In the genomic region with DNA sequence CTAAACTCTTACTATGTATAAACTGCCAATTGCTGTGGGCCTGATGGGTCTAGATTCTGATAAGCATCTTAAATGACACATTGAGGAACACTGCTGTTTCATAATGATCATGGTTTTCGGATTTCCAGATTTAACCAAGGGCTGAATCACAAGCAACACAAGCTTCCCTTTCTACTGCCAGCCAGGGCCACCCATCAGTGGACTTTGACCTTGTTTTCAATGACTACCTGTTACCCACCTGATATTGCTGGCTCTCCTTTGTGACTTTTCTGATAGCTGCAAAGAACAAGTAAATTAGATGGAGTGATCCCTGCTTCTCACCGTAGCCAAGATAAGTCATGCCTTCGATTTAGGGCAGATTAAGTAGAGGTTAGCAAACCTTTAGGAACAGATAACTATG, we compare ENCODE assay signal across 30 cellular contexts.
"Had no signal": no experiment of that assay in that cellular context is flagged by ENCODE, and none has a peak within 500 bp of the region (broad histone marks: within the 10 kb centered on the region; RNA-seq: fewer than 3 reads in every experiment).

No MANE protein-coding gene starts in this region.

- H3K27me3 Mint-ChIP-seq: activated CD4-positive, alpha-beta memory T cell treated with anti-CD3 and anti-CD28 coated beads for 36 hours; activated CD8-positive, alpha-beta memory T cell treated with anti-CD3 and anti-CD28 coated beads, Interleukin-2, amount 10 ng/mL, durations not matched to agents 7 days and 5 days; activated naive CD4-positive, alpha-beta T cell treated with anti-CD3 and anti-CD28 coated beads, Interleukin-2, amount 50 U/mL, for 24 hours; activated naive CD8-positive, alpha-beta T cell treated with anti-CD3 and anti-CD28 coated beads for 36 hours; activated naive CD8-positive, alpha-beta T cell treated with anti-CD3 and anti-CD28 coated beads, Interleukin-2, amount 50 U/mL, for 24 hours; T-helper 17 cell had no signal

- ATAC-seq: activated CD4-positive, alpha-beta T cell treated with anti-CD3 and anti-CD28 coated beads for 36 hours; activated CD8-positive, alpha-beta memory T cell treated with anti-CD3 and anti-CD28 coated beads, Interleukin-2, amount 10 ng/mL, durations not matched to agents 7 days and 5 days; activated CD8-positive, alpha-beta T cell treated with anti-CD3 and anti-CD28 coated beads, Interleukin-2, amount 10 ng/mL, durations not matched to agents 7 days and 5 days; activated naive CD8-positive, alpha-beta T cell treated with anti-CD3 and anti-CD28 coated beads, Interleukin-2, amount 50 U/mL, for 24 hours; body of pancreas; esophagus mucosa; T-helper 17 cell had no signal

- H3K4me1 ChIP-seq: adrenal gland, body of pancreas had no signal

- H3K27ac Mint-ChIP-seq: activated CD4-positive, alpha-beta memory T cell treated with anti-CD3 and anti-CD28 coated beads for 36 hours; activated CD4-positive, alpha-beta T cell treated with anti-CD3 and anti-CD28 coated beads for 36 hours; activated CD4-positive, alpha-beta T cell treated with anti-CD3 and anti-CD28 coated beads, Interleukin-2, amount 10 ng/mL, durations not matched to agents 24 days and 14 days; activated CD8-positive, alpha-beta memory T cell treated with anti-CD3 and anti-CD28 coated beads, Interleukin-2, amount 10 ng/mL, durations not matched to agents 7 days and 5 days; activated CD8-positive, alpha-beta T cell treated with anti-CD3 and anti-CD28 coated beads, Interleukin-2, amount 10 ng/mL, durations not matched to agents 7 days and 5 days; activated naive CD4-positive, alpha-beta T cell treated with anti-CD3 and anti-CD28 coated beads for 36 hours; activated naive CD4-positive, alpha-beta T cell treated with anti-CD3 and anti-CD28 coated beads, Interleukin-2, amount 50 U/mL, for 24 hours; activated naive CD8-positive, alpha-beta T cell treated with anti-CD3 and anti-CD28 coated beads for 36 hours; activated naive CD8-positive, alpha-beta T cell treated with anti-CD3 and anti-CD28 coated beads, Interleukin-2, amount 50 U/mL, for 24 hours; activated T-helper 1 cell treated with anti-CD3 and anti-CD28 coated beads, Interleukin-12 subunit alpha, Interleukin-12 subunit beta, Interleukin-2, Interleukin-4 antibody, amounts not matched to agents 30 ng/mL and 10 ng/mL and 1 ng/mL, durations not matched to agents 14 hours and 24 hours and 36 hours; activated T-helper 2 cell treated with anti-CD3 and anti-CD28 coated beads, Interferon-gamma antibody, Interleukin-2, Interleukin-4, amounts not matched to agents 10 μg/mL and 5 μg/mL and 100 μg/mL, durations not matched to agents 14 hours and 24 hours and 36 hours; T-helper 17 cell; T-helper 2 cell treated with Interferon-gamma antibody and Interleukin-4, amounts not matched to agents 5 μg/mL and 100 μg/mL, for 36 hours had no signal

- H3K27ac ChIP-seq: adrenal gland, body of pancreas had no signal

- H3K27me3 ChIP-seq: body of pancreas had no signal

- H3K9me3 Mint-ChIP-seq: activated CD4-positive, alpha-beta memory T cell treated with anti-CD3 and anti-CD28 coated beads for 36 hours; activated CD4-positive, alpha-beta T cell treated with anti-CD3 and anti-CD28 coated beads, Interleukin-2, amount 10 ng/mL, durations not matched to agents 24 days and 14 days; activated naive CD4-positive, alpha-beta T cell treated with anti-CD3 and anti-CD28 coated beads for 36 hours; activated naive CD4-positive, alpha-beta T cell treated with anti-CD3 and anti-CD28 coated beads, Interleukin-2, amount 50 U/mL, for 24 hours; activated naive CD8-positive, alpha-beta T cell treated with anti-CD3 and anti-CD28 coated beads for 36 hours; activated naive CD8-positive, alpha-beta T cell treated with anti-CD3 and anti-CD28 coated beads, Interleukin-2, amount 50 U/mL, for 24 hours; activated T-helper 1 cell treated with anti-CD3 and anti-CD28 coated beads, Interleukin-12 subunit alpha, Interleukin-12 subunit beta, Interleukin-2, Interleukin-4 antibody, amounts not matched to agents 30 ng/mL and 10 ng/mL and 1 ng/mL, durations not matched to agents 14 hours and 24 hours and 36 hours; activated T-helper 2 cell treated with anti-CD3 and anti-CD28 coated beads, Interferon-gamma antibody, Interleukin-2, Interleukin-4, amounts not matched to agents 10 μg/mL and 5 μg/mL and 100 μg/mL, durations not matched to agents 14 hours and 24 hours and 36 hours; T-helper 2 cell treated with Interferon-gamma antibody and Interleukin-4, amounts not matched to agents 5 μg/mL and 100 μg/mL, for 36 hours had no signal

- H3K36me3 ChIP-seq: adrenal gland had no signal

- H3K4me3 Mint-ChIP-seq: activated CD4-positive, alpha-beta memory T cell treated with anti-CD3 and anti-CD28 coated beads for 36 hours; activated CD4-positive, alpha-beta T cell treated with anti-CD3 and anti-CD28 coated beads for 36 hours; activated CD4-positive, alpha-beta T cell treated with anti-CD3 and anti-CD28 coated beads, Interleukin-2, amount 10 ng/mL, durations not matched to agents 24 days and 14 days; activated CD8-positive, alpha-beta memory T cell treated with anti-CD3 and anti-CD28 coated beads, Interleukin-2, amount 10 ng/mL, durations not matched to agents 7 days and 5 days; activated CD8-positive, alpha-beta T cell treated with anti-CD3 and anti-CD28 coated beads, Interleukin-2, amount 10 ng/mL, durations not matched to agents 7 days and 5 days; activated naive CD4-positive, alpha-beta T cell treated with anti-CD3 and anti-CD28 coated beads for 36 hours; activated naive CD4-positive, alpha-beta T cell treated with anti-CD3 and anti-CD28 coated beads, Interleukin-2, amount 50 U/mL, for 24 hours; activated naive CD8-positive, alpha-beta T cell treated with anti-CD3 and anti-CD28 coated beads for 36 hours; activated naive CD8-positive, alpha-beta T cell treated with anti-CD3 and anti-CD28 coated beads, Interleukin-2, amount 50 U/mL, for 24 hours; activated T-helper 1 cell treated with anti-CD3 and anti-CD28 coated beads, Interleukin-12 subunit alpha, Interleukin-12 subunit beta, Interleukin-2, Interleukin-4 antibody, amounts not matched to agents 30 ng/mL and 10 ng/mL and 1 ng/mL, durations not matched to agents 14 hours and 24 hours and 36 hours; T-helper 17 cell; T-helper 2 cell treated with Interferon-gamma antibody and Interleukin-4, amounts not matched to agents 5 μg/mL and 100 μg/mL, for 36 hours had no signal

- H3K4me3 ChIP-seq: adrenal gland, body of pancreas had no signal

- H3K9me3 ChIP-seq: adrenal gland, body of pancreas had no signal

- DNase-seq: activated CD4-positive, alpha-beta memory T cell treated with anti-CD3 and anti-CD28 coated beads for 36 hours; activated CD4-positive, alpha-beta T cell treated with anti-CD3 and anti-CD28 coated beads for 36 hours; activated CD4-positive, alpha-beta T cell treated with anti-CD3 and anti-CD28 coated beads, Interleukin-2, amount 10 ng/mL, durations not matched to agents 24 days and 14 days; activated CD4-positive, CD25-positive, alpha-beta regulatory T cell; activated CD4-positive, CD25-positive, alpha-beta regulatory T cell treated with anti-CD3 and anti-CD28 coated beads, Interleukin-2, amount 50 U/mL, for 72 hours; activated CD8-positive, alpha-beta memory T cell treated with anti-CD3 and anti-CD28 coated beads, Interleukin-2, amount 10 ng/mL, durations not matched to agents 7 days and 5 days; activated CD8-positive, alpha-beta memory T cell treated with anti-CD3 and anti-CD28 coated beads, Interleukin-2, amount 50 U/mL, for 4 hours; activated CD8-positive, alpha-beta T cell treated with anti-CD3 and anti-CD28 coated beads, Interleukin-2, amount 10 ng/mL, durations not matched to agents 7 days and 5 days; activated effector memory CD4-positive, alpha-beta T cell treated with anti-CD3 and anti-CD28 coated beads, Interleukin-2, amount 50 U/mL, for 16 hours; activated naive CD4-positive, alpha-beta T cell treated with anti-CD3 and anti-CD28 coated beads for 36 hours; activated naive CD8-positive, alpha-beta T cell treated with anti-CD3 and anti-CD28 coated beads for 36 hours; activated naive CD8-positive, alpha-beta T cell treated with anti-CD3 and anti-CD28 coated beads, Interleukin-2, amount 50 U/mL, for 24 hours; activated T-cell treated with anti-CD3 and anti-CD28 coated beads, Interleukin-2, amount 50 U/mL, for 1 hour; activated T-cell treated with anti-CD3 and anti-CD28 coated beads, Interleukin-2, amount 50 U/mL, for 48 hours; adrenal gland; amygdala; aorta; caudate nucleus; cortex of kidney; effector CD8-positive, alpha-beta T cell; foreskin fibroblast; head of caudate nucleus; T-helper 17 cell; T1000 had no signal

- H3K4me1 Mint-ChIP-seq: activated CD4-positive, alpha-beta T cell treated with anti-CD3 and anti-CD28 coated beads for 36 hours; activated CD4-positive, alpha-beta T cell treated with anti-CD3 and anti-CD28 coated beads, Interleukin-2, amount 10 ng/mL, durations not matched to agents 24 days and 14 days; activated CD8-positive, alpha-beta memory T cell treated with anti-CD3 and anti-CD28 coated beads, Interleukin-2, amount 10 ng/mL, durations not matched to agents 7 days and 5 days; activated naive CD4-positive, alpha-beta T cell treated with anti-CD3 and anti-CD28 coated beads, Interleukin-2, amount 50 U/mL, for 24 hours; activated naive CD8-positive, alpha-beta T cell treated with anti-CD3 and anti-CD28 coated beads for 36 hours; activated naive CD8-positive, alpha-beta T cell treated with anti-CD3 and anti-CD28 coated beads, Interleukin-2, amount 50 U/mL, for 24 hours; T-helper 17 cell had no signal

- H3K36me3 Mint-ChIP-seq: activated CD4-positive, alpha-beta memory T cell treated with anti-CD3 and anti-CD28 coated beads for 36 hours; activated CD8-positive, alpha-beta memory T cell treated with anti-CD3 and anti-CD28 coated beads, Interleukin-2, amount 10 ng/mL, durations not matched to agents 7 days and 5 days; activated naive CD4-positive, alpha-beta T cell treated with anti-CD3 and anti-CD28 coated beads, Interleukin-2, amount 50 U/mL, for 24 hours; activated naive CD8-positive, alpha-beta T cell treated with anti-CD3 and anti-CD28 coated beads for 36 hours had no signal
